Comparison of ENCODE assay signal across 8 cellular contexts in genomic region chr3:138915503-138916498, GRCh38. TPM values are rescaled to one million over a fixed set of nuclear protein-coding genes. Genes with fewer than 3 reads are reported as not detected.
DNase-seq lines count a peak whose midpoint lies in the region; ATAC-seq and TF ChIP-seq lines count a peak whose summit lies in the region.

No MANE protein-coding gene starts in this region.

- H3K9me3 Mint-ChIP-seq in type B pancreatic cell = no peaks in the 10 kb centered on the region

- peak in 1 of 2 donors; percentile 29 for TF ChIP-seq POLR2A in heart left ventricle (IDR thresholded peaks at IDR 0.05)

- TF ChIP-seq CTCF in GM12865 (IDR thresholded peaks at IDR 0.05; ENCODE audit: insufficient read depth, low read depth, low read length, missing control alignments) = peak; percentile 84
- TF ChIP-seq CTCF in heart left ventricle (IDR thresholded peaks at IDR 0.05) = peak; percentile 78 to 97 (median 87)
- TF ChIP-seq CTCF in type B pancreatic cell (conservative IDR thresholded peaks at IDR 0.05) = peak; percentile 83

- H3K4me1 ChIP-seq in adipocyte (ENCODE audit: control insufficient read depth, insufficient read depth, low read length) (peaks cover 6% of the 10 kb centered on the region), heart left ventricle (peaks cover 0 to 16% (median 6%) of the 10 kb centered on the region in 12 donors)

- peak overlapping the region; percentile 54 for H3K4me3 ChIP-seq in GM12865 (ENCODE audit: low read depth, low read length)
- H3K4me3 ChIP-seq in adipocyte (ENCODE audit: low read length) = peak overlapping the region; percentile 86
- peak overlapping the region; percentile 57 to 90 (median 84) for H3K4me3 ChIP-seq in heart left ventricle

- H3K9me3 ChIP-seq in adipocyte (ENCODE audit: control insufficient read depth, low read length) (no peaks in the 10 kb centered on the region), heart left ventricle (no peaks in the 10 kb centered on the region)

- DNase-seq in GM12865 (ENCODE audit: low read depth) (peak; percentile 90), NCI-H1105 (lab: John Stamatoyannopoulos, UW) (peak; percentile 95), SW 1271 (lab: John Stamatoyannopoulos, UW) (peak; percentile 61 to 82), adipocyte (ENCODE audit: low read depth) (peak; percentile 98), heart left ventricle (peak; percentile 91 to 97 (median 94)), posterior cingulate gyrus (peak; percentile 70 to 97 (median 84)), type B pancreatic cell (ENCODE audit: extremely low spot score, unreplicated experiment) (peak; percentile 96)

- H3K4me3 Mint-ChIP-seq in type B pancreatic cell = peak overlapping the region; percentile 93

- H3K27ac ChIP-seq in heart left ventricle = peak overlapping the region; percentile 82 to 98 (median 96)

- peaks cover 5% of the 10 kb centered on the region for H3K4me1 Mint-ChIP-seq in type B pancreatic cell (ENCODE audit: unreplicated experiment)

- no peaks in the 10 kb centered on the region for H3K36me3 Mint-ChIP-seq in type B pancreatic cell

- H3K27me3 ChIP-seq in adipocyte (replicated peaks; ENCODE audit: control insufficient read depth, insufficient read depth, low read length) (no peaks in the 10 kb centered on the region), heart left ventricle (no peaks in the 10 kb centered on the region)

- peak overlapping the region; percentile 97 for H3K9ac ChIP-seq in adipocyte (ENCODE audit: low read length)

- H3K36me3 ChIP-seq in adipocyte (ENCODE audit: control insufficient read depth, insufficient read depth, low read length, severe bottlenecking) (no peaks in the 10 kb centered on the region), heart left ventricle (no peaks in the 10 kb centered on the region)

- ATAC-seq in HG02678 (IDR thresholded peaks at IDR 0.05; ENCODE audit: unreplicated experiment) (peak; percentile 87), heart left ventricle (peak; percentile 97 to 98 (median 98))

- H3K27me3 Mint-ChIP-seq in type B pancreatic cell = no peaks in the 10 kb centered on the region

- intact Hi-C loops in heart left ventricle (cut with DNase I) (loop anchor here (1.0 to 10.0 kb wide), 19 partner anchors 79 to 581 kb away; partner anchors contain the start of genes CEP70 (in 8 of the 10) and PIK3CB (in 6 of the 10)), posterior cingulate gyrus (cut with DNase I) (loop anchor here (1.0 to 10.0 kb wide), 5 partner anchors 83 to 441 kb away; partner anchors contain the start of gene CEP70)

- WGBS in heart left ventricle, 4 donors = 2 to 3% (median 2%) methylated on average over 53 to 68 of the region's 68 CpGs

- peak overlapping the region; percentile 87 for H3K27ac Mint-ChIP-seq in type B pancreatic cell

RNA-seq across cellular contexts. Expression of gene FOXL2, which starts 31.1 kb away (rescaled TPM):
- not detected for total RNA-seq in heart left ventricle
- polyA plus RNA-seq in heart left ventricle = not detected
- 0.75 and 0.81 TPM in 2 replicates for total RNA-seq in type B pancreatic cell (ENCODE audit: low replicate concordance)

RNA-seq across cellular contexts. Expression of gene FOXL2NB, which starts 31.2 kb away (rescaled TPM):
- total RNA-seq in heart left ventricle (under 1 TPM in 1 of 9 donors, not detected in 8; 0.25 TPM), type B pancreatic cell (ENCODE audit: low replicate concordance) (0.29 and 0.34 TPM in 2 replicates)
- not detected for polyA plus RNA-seq in heart left ventricle

Comparison
In these comparisons a context has a peak if more than half of its experiments do, and no peak if none do; other contexts are left out.
1. Peak in every context shown above with its lines: DNase-seq, ATAC-seq, H3K4me3 ChIP-seq and H3K27ac ChIP-seq.